Comparison of ENCODE assay signal across 11 cellular contexts in the genomic region with DNA sequence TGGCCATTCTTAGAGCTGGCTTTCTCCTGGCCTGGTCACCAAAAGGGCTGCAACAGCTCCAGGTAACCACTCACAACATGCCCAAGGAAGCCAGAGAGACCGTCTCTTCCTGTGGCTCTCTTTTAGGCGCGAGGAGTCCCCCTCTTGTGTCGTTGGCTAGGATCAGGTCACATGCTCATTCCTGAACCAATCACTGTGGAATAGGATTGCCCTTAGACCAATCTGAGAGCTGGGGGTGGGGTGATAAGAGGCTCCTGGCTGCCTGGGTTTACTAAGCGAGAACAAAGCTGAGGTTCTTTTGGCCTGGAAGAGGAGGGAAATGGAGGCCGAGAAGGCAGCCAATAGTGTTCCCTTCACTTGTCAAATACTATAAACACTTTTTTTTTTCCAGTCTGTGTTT.
"Had no signal": no experiment of that assay in that cellular context is flagged by ENCODE, and none has a peak within 500 bp of the region (broad histone marks: within the 10 kb centered on the region; RNA-seq: fewer than 3 reads in every experiment).

No MANE protein-coding gene starts in this region.

- H2AFZ ChIP-seq: GM23248, GM23338 had no signal

- H3K9me3 ChIP-seq: HAP-1 had no signal

- DNase-seq: GM23248, GOT3, H7, H9, HCEC 1CT, HFFc6 had no signal

- H3K4me3 ChIP-seq: GM23248, GM23338, HAP-1 had no signal

- H3K9ac ChIP-seq: GM23248 had no signal

- H3K27ac ChIP-seq: GM23248 had no signal

- FAIRE-seq: H1, H54 had no signal

- H3K4me2 ChIP-seq: GM23338 had no signal

- ATAC-seq: GM23338, HCT116 had no signal

- H3K4me1 ChIP-seq: HAP-1 had no signal

- H3K36me3 ChIP-seq: HAP-1 had no signal
